Comparison of ENCODE assay signal across 8 cellular contexts in the genomic region with DNA sequence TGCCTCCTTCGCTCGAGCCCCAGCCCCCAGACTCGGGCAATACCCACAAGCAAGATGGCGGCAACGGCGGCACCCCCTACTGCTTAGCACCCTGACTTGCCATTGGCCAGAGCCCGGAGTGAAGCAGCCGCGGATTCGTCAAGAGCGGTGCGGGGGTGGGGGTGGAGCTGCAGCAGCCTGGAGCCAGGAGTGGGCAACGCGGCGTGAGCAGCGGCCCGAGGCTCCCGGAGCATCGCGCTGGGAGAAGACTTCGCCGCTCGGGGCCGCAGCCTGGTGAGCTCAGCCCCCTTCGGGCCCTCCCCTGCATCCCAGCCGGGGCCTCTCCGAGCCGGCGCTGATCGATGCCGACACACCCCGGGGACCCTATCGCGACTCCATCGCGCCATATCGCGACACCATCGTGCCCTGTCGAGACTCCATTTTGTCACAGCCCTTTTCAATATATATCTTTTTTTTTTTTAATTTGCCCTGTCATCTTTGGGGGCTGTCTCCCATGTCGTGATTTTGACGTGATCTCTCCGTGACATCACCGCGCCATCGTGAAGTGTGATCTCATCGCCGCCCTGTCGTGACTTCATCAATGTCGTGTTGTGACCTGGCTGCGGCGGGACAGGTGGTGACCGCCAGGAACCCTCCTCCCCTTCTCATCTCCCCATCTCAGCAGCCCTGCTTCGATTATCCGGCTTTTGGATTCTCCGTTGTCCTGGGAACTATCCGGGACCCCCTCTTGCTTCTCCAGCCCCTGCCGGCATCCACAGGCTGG. TPM values are rescaled to one million over a fixed set of nuclear protein-coding genes. Genes with fewer than 3 reads are reported as not detected.
A peak's percentile ranks its signal among the peaks of the same experiment; 100 is the strongest.
DNase-seq lines count a peak whose midpoint lies in the region; ATAC-seq and TF ChIP-seq lines count a peak whose summit lies in the region.

Gene NCDN, plus strand, starts transcription at position 189 of the 763 bp plus-strand sequence. Its CDS starts 392 bp downstream, at position 581.

- CTCF ChIA-PET in AG04449 (lab: Yijun Ruan, JAX) (interaction anchor here (0.7 to 15.0 kb wide), 7 partner anchors 8 to 168 kb away, joined by 3 to 222 read pairs (median 19); no protein-coding TSS in a partner anchor), WTC11 (lab: Charles Lee) (interaction anchor here (0.6 to 1.5 kb wide), 7 partner anchors 9 to 589 kb away, joined by 3 to 6 read pairs (median 4); partner anchors contain the start of gene CLSPN)

- peak within 1 kb of the TSS; percentile 96 for H3K27ac Mint-ChIP-seq in WTC11

- H3K4me1 Mint-ChIP-seq in WTC11, result peaks cover 41% of the 10 kb centered on the region

- H3K4me3 ChIP-seq in AG04449 (ENCODE audit: low read depth, low read length) (peak within 1 kb of the TSS; percentile 97), cardiac fibroblast (replicated peaks in 1 of 2; ENCODE audit: low read depth in 2 of 2, low read length in 2 of 2) (peak within 1 kb of the TSS; percentile 94 to 99)

- ATAC-seq in GM18907 (IDR thresholded peaks at IDR 0.05; ENCODE audit: unreplicated experiment) (peak; percentile 84), HG03159 (IDR thresholded peaks at IDR 0.05; ENCODE audit: unreplicated experiment) (peak; percentile 80), WTC11 (peak; percentile 80)

- no peaks in the 10 kb centered on the region for H3K27me3 Mint-ChIP-seq in WTC11 (ENCODE audit: low read depth)

- no peaks in the 10 kb centered on the region for H3K9me3 Mint-ChIP-seq in WTC11

- peak within 1 kb of the TSS; percentile 98 for H3K4me3 Mint-ChIP-seq in WTC11

- peak; percentile 86 for DNase-seq in AG04449 (ENCODE audit: low read depth, low spot score)
- peak; percentile 97 for DNase-seq in NCI-H226
- peak; percentile 98 for DNase-seq in WTC11 (ENCODE audit: low spot score)
- DNase-seq in cardiac fibroblast (ENCODE audit: low read depth in 2 of 2), result peak; percentile 97 to 98
- peak; percentile 96 for DNase-seq in iPS-NIHi7 (ENCODE audit: extremely low spot score)
- peak; percentile 99 for DNase-seq in smooth muscle cell of the brain vasculature (ENCODE audit: low read depth, low spot score)

- peaks cover 22% of the 10 kb centered on the region for H3K36me3 Mint-ChIP-seq in WTC11

- POLR2A ChIA-PET in AG04449 (lab: Yijun Ruan, JAX), result interaction anchor here (0.7 to 1.0 kb wide), 4 partner anchors 11 to 684 kb away, joined by 3 to 7 read pairs (median 3); no protein-coding TSS in a partner anchor
- POLR2A ChIA-PET in WTC11 (lab: Charles Lee), result interaction anchor here (0.5 to 1.9 kb wide), 5 partner anchors 15 to 278 kb away, joined by 3 to 9 read pairs (median 4); partner anchors contain the start of genes CLSPN and TFAP2E

- TF ChIP-seq CTCF in AG04449 (IDR thresholded peaks at IDR 0.05; ENCODE audit: insufficient read depth, low read length, missing control alignments) (no peak), WTC11 (IDR thresholded peaks at IDR 0.05) (no peak), cardiac fibroblast (IDR thresholded peaks at IDR 0.05; ENCODE audit: low read depth, low read length) (no peak)

TF ChIP-seq in WTC11, 78 proteins besides CTCF, POLR2A, EP300 and RAD21 (continues in another document):
- TF ChIP-seq NFYB (CRISPR knock-in tag; conservative IDR thresholded peaks at IDR 0.05; ENCODE audit: low read depth) (peak; percentile 100), ELF4 (CRISPR knock-in tag; IDR thresholded peaks at IDR 0.05; ENCODE audit: low read depth) (no peak), KAT7 (CRISPR knock-in tag; IDR thresholded peaks at IDR 0.05; ENCODE audit: borderline replicate concordance) (peak; percentile 46; the same call in 1 of the 2 replicates), FOXK1 (CRISPR knock-in tag; IDR thresholded peaks at IDR 0.05) (peak; percentile 43; the same call in 1 of the 2 replicates), ZNF317 (CRISPR knock-in tag; IDR thresholded peaks at IDR 0.05; ENCODE audit: borderline replicate concordance, low read depth) (no peak), HMGXB4 (CRISPR knock-in tag; IDR thresholded peaks at IDR 0.05) (no peak), FOXP1 (CRISPR knock-in tag; IDR thresholded peaks at IDR 0.05; ENCODE audit: borderline replicate concordance) (no peak), ZSCAN18 (CRISPR knock-in tag; IDR thresholded peaks at IDR 0.05) (no peak), NR2C2 (CRISPR knock-in tag; IDR thresholded peaks at IDR 0.05) (peak; percentile 94), NR1H2 (CRISPR knock-in tag; IDR thresholded peaks at IDR 0.05) (no peak), TP53 (CRISPR knock-in tag; IDR thresholded peaks at IDR 0.05) (0 out of 2 replicates have a peak, but pooled peaks have one; percentile 53), GABPB1 (CRISPR knock-in tag; IDR thresholded peaks at IDR 0.05) (peak; percentile 65), MYBL2 (CRISPR knock-in tag; IDR thresholded peaks at IDR 0.05) (peak; percentile 15; the same call in 1 of the 2 replicates)
- TF ChIP-seq, protein P1, sequence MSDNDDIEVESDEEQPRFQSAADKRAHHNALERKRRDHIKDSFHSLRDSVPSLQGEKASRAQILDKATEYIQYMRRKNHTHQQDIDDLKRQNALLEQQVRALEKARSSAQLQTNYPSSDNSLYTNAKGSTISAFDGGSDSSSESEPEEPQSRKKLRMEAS (CRISPR knock-in tag; IDR thresholded peaks at IDR 0.05), result peak; percentile 87
- TF ChIP-seq, protein P2, sequence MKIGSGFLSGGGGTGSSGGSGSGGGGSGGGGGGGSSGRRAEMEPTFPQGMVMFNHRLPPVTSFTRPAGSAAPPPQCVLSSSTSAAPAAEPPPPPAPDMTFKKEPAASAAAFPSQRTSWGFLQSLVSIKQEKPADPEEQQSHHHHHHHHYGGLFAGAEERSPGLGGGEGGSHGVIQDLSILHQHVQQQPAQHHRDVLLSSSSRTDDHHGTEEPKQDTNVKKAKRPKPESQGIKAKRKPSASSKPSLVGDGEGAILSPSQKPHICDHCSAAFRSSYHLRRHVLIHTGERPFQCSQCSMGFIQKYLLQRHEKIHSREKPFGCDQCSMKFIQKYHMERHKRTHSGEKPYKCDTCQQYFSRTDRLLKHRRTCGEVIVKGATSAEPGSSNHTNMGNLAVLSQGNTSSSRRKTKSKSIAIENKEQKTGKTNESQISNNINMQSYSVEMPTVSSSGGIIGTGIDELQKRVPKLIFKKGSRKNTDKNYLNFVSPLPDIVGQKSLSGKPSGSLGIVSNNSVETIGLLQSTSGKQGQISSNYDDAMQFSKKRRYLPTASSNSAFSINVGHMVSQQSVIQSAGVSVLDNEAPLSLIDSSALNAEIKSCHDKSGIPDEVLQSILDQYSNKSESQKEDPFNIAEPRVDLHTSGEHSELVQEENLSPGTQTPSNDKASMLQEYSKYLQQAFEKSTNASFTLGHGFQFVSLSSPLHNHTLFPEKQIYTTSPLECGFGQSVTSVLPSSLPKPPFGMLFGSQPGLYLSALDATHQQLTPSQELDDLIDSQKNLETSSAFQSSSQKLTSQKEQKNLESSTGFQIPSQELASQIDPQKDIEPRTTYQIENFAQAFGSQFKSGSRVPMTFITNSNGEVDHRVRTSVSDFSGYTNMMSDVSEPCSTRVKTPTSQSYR (CRISPR knock-in tag; IDR thresholded peaks at IDR 0.05), result peak; percentile 85
- TF ChIP-seq, protein P3, sequence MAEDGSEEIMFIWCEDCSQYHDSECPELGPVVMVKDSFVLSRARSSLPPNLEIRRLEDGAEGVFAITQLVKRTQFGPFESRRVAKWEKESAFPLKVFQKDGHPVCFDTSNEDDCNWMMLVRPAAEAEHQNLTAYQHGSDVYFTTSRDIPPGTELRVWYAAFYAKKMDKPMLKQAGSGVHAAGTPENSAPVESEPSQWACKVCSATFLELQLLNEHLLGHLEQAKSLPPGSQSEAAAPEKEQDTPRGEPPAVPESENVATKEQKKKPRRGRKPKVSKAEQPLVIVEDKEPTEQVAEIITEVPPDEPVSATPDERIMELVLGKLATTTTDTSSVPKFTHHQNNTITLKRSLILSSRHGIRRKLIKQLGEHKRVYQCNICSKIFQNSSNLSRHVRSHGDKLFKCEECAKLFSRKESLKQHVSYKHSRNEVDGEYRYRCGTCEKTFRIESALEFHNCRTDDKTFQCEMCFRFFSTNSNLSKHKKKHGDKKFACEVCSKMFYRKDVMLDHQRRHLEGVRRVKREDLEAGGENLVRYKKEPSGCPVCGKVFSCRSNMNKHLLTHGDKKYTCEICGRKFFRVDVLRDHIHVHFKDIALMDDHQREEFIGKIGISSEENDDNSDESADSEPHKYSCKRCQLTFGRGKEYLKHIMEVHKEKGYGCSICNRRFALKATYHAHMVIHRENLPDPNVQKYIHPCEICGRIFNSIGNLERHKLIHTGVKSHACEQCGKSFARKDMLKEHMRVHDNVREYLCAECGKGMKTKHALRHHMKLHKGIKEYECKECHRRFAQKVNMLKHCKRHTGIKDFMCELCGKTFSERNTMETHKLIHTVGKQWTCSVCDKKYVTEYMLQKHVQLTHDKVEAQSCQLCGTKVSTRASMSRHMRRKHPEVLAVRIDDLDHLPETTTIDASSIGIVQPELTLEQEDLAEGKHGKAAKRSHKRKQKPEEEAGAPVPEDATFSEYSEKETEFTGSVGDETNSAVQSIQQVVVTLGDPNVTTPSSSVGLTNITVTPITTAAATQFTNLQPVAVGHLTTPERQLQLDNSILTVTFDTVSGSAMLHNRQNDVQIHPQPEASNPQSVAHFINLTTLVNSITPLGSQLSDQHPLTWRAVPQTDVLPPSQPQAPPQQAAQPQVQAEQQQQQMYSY (CRISPR knock-in tag; IDR thresholded peaks at IDR 0.05), result no peak

RNA-seq across cellular contexts. Expression of gene NCDN, which starts in this region (rescaled TPM):
- 35.6 to 39.2 TPM (median 38.2 TPM) in 3 replicates for total RNA-seq in WTC11 (2021)

Comparison
In these comparisons a context has a peak if more than half of its experiments do, and no peak if none do; other contexts are left out.
1. Peak in every context shown above with its lines: DNase-seq, ATAC-seq and H3K4me3 ChIP-seq.